1 cellular context compared by ENCODE assay signal in genomic region chr22:41286639-41287091, GRCh38.
TF ChIP-seq lines count a peak whose summit lies in the region.

No MANE protein-coding gene starts in this region.

TF ChIP-seq in GM12878, 131 proteins besides CTCF, POLR2A, EP300 and RAD21 (continued from another document):
- no peak for TF ChIP-seq USF1 (IDR thresholded peaks at IDR 0.05; ENCODE audit: borderline replicate concordance, extremely low read length, insufficient read depth, low read depth, low read length)
